ENCODE assay signal across 9 cellular contexts in genomic region chr13:46983881-46984280, GRCh38.
DNase-seq lines count a peak whose midpoint lies in the region; ATAC-seq, FAIRE-seq and TF ChIP-seq lines count a peak whose summit lies in the region.
"Had no signal": no experiment of that assay in that cellular context is flagged by ENCODE, and none has a peak within 500 bp of the region (broad histone marks: within the 10 kb centered on the region; RNA-seq: fewer than 3 reads in every experiment).

No MANE protein-coding gene starts in this region.

- WGBS in small intestine, 3 donors, result 61 to 81% (median 69%) methylated on average over 1 of the region's 1 CpG

- H3K27me3 ChIP-seq in breast epithelium, result no peaks in the 10 kb centered on the region
- H3K27me3 ChIP-seq in PC-9 (ENCODE audit: insufficient read depth, low read depth), result no peaks in the 10 kb centered on the region
- H3K27me3 ChIP-seq in small intestine (ENCODE audit: control insufficient read depth in 2 of 2, insufficient read depth in 2 of 2, low read length in 2 of 2), result no peaks in the 10 kb centered on the region

- no peaks in the 10 kb centered on the region for H3K9me2 ChIP-seq in PC-9 (ENCODE audit: insufficient read depth)

- TF ChIP-seq POLR2A in breast epithelium (IDR thresholded peaks at IDR 0.05), result no peak

- H2AFZ ChIP-seq in PC-9, result no peak overlapping the region

- no peaks in the 10 kb centered on the region for H3K36me3 ChIP-seq in breast epithelium
- H3K36me3 ChIP-seq in PC-9 (ENCODE audit: low read depth), result no peaks in the 10 kb centered on the region
- no peaks in the 10 kb centered on the region for H3K36me3 ChIP-seq in small intestine (ENCODE audit: control insufficient read depth in 2 of 2, insufficient read depth in 2 of 2, low read length in 2 of 2)

- no peak overlapping the region for H3K27ac Mint-ChIP-seq in MCF 10A (ENCODE audit: low read depth, unreplicated experiment)

- H4K20me1 ChIP-seq in PC-9 (ENCODE audit: insufficient read depth), result no peaks in the 10 kb centered on the region

- H3K79me2 ChIP-seq in PC-9 (ENCODE audit: low read depth), result no peaks in the 10 kb centered on the region

- TF ChIP-seq CTCF in MCF 10A (IDR thresholded peaks at IDR 0.05; ENCODE audit: unreplicated experiment) (no peak), breast epithelium (IDR thresholded peaks at IDR 0.05) (no peak), PC-9 (conservative IDR thresholded peaks at IDR 0.05) (no peak)

- H3K4me3 ChIP-seq in breast epithelium (no peak overlapping the region), PC-9 (no peak overlapping the region), small intestine (ENCODE audit: low read depth in 1 of 2, low read length in 2 of 2) (no peak overlapping the region)

- H3K4me3 Mint-ChIP-seq in MCF 10A (ENCODE audit: unreplicated experiment), result no peak overlapping the region

- H3K9me3 Mint-ChIP-seq in MCF 10A (ENCODE audit: unreplicated experiment), result no peaks in the 10 kb centered on the region

- H3K4me2 ChIP-seq in PC-9, result peak overlapping the region; percentile 3; the same call in 1 of the 2 replicates

- intact Hi-C loops in MCF 10A (cut with micrococcal nuclease), result no loop called here
- intact Hi-C loops in breast epithelium (cut with DNase I; ENCODE audit: low total_unique reads), result no loop called here
- intact Hi-C loops in PC-9 (cut with micrococcal nuclease; ENCODE audit: unreplicated experiment), result no loop called here
- intact Hi-C loops in head of caudate nucleus (cut with DNase I), result no loop called here

- H3K27me3 Mint-ChIP-seq in MCF 10A (ENCODE audit: insufficient read depth, unreplicated experiment), result no peaks in the 10 kb centered on the region

- H3K4me1 ChIP-seq in breast epithelium (no peaks in the 10 kb centered on the region), PC-9 (replicated peaks; ENCODE audit: insufficient read depth) (peaks cover 11% of the 10 kb centered on the region; the same call in 1 of the 2 replicates), small intestine (ENCODE audit: control insufficient read depth in 2 of 2, insufficient read depth in 1 of 2, low read depth in 1 of 2, low read length in 1 of 2) (no peaks in the 10 kb centered on the region)

- CTCF ChIA-PET in MCF 10A (lab: Yijun Ruan, JAX), result interaction anchor here (0.7 to 1.0 kb wide), 3 partner anchors 10 to 307 kb away, joined by 3 to 4 read pairs (median 3); no protein-coding TSS in a partner anchor
- CTCF ChIA-PET in PC-9 (lab: Charles Lee), result no interaction called here

- POLR2A ChIA-PET in MCF 10A (lab: Yijun Ruan, JAX), result interaction anchor here (0.5 to 1.1 kb wide), 2 partner anchors 12 to 13 kb away, joined by 3 read pairs; no protein-coding TSS in a partner anchor
- POLR2A ChIA-PET in PC-9 (lab: Charles Lee; ENCODE audit: unreplicated experiment), result no interaction called here

- BruUV-seq in MCF 10A (replicated peaks; lab: Mats Ljungman, UMichigan), result no TSS peak
- BruUV-seq in PC-9 (replicated peaks; lab: Mats Ljungman, UMichigan), result no TSS peak

- ATAC-seq in HG03039 (IDR thresholded peaks at IDR 0.05; ENCODE audit: unreplicated experiment), result peak; percentile 58

- H3F3A ChIP-seq in PC-9 (ENCODE audit: insufficient read depth, low read depth), result peaks cover 6% of the 10 kb centered on the region; the same call in 1 of the 2 replicates

- H3K27ac ChIP-seq in breast epithelium (no peak overlapping the region), PC-9 (0 out of 2 replicates have a peak overlapping the region, but pooled peaks have one; percentile 35), small intestine (ENCODE audit: low read depth in 1 of 2, low read length in 1 of 2) (no peak overlapping the region)

- H3K9me3 ChIP-seq in breast epithelium, result no peaks in the 10 kb centered on the region
- peaks cover 3% of the 10 kb centered on the region; the same call in 1 of the 2 replicates for H3K9me3 ChIP-seq in PC-9 (ENCODE audit: insufficient read depth, low read depth)
- H3K9me3 ChIP-seq in small intestine (ENCODE audit: control insufficient read depth, low read depth), result no peaks in the 10 kb centered on the region

- no peaks in the 10 kb centered on the region for H3K4me1 Mint-ChIP-seq in MCF 10A (ENCODE audit: insufficient read depth, unreplicated experiment)

- no peak for FAIRE-seq in small intestine (lab: Jason Lieb, UNC)

- H3K36me3 Mint-ChIP-seq in MCF 10A (ENCODE audit: insufficient read depth, unreplicated experiment), result no peaks in the 10 kb centered on the region

- DNase-seq in MCF 10A (ENCODE audit: unreplicated experiment), result peak; percentile 25
- DNase-seq in breast epithelium (ENCODE audit: low spot score in 2 of 2), result no peak
- DNase-seq in PC-9, result peak; percentile 4 to 73
- DNase-seq in head of caudate nucleus, result no peak
- no peak for DNase-seq in NK-92 treated with Interleukin-12 subunit alpha and Interleukin-12 subunit beta, amount 100 ng/mL, for 24 hours (lab: John Stamatoyannopoulos, UW)
- no peak for DNase-seq in NCI-H1417 (lab: John Stamatoyannopoulos, UW)
- DNase-seq in small intestine, result no peak
- DNase-seq: activated CD8-positive, alpha-beta memory T cell treated with anti-CD3 and anti-CD28 coated beads, Interleukin-2, amount 50 U/mL, for 48 hours had no signal

Comparison
In these comparisons a context has a peak if more than half of its experiments do, and no peak if none do; other contexts are left out.
1. DNase-seq: peak in MCF 10A (single experiment) and PC-9 (2 of 2); none in breast epithelium (0 of 2), head of caudate nucleus (0 of 42), NK-92 treated with Interleukin-12 subunit alpha and Interleukin-12 subunit beta, amount 100 ng/mL, for 24 hours (single experiment), NCI-H1417 (0 of 3) and small intestine (single experiment).